Comparison of ENCODE assay signal across 19 cellular contexts in genomic region chr6:37474316-37474715, GRCh38.
"Had no signal": no experiment of that assay in that cellular context is flagged by ENCODE, and none has a peak within 500 bp of the region (broad histone marks: within the 10 kb centered on the region; RNA-seq: fewer than 3 reads in every experiment).

No MANE protein-coding gene starts in this region.

- H3K4me3 Mint-ChIP-seq: activated CD4-positive, alpha-beta memory T cell treated with anti-CD3 and anti-CD28 coated beads, Interleukin-2, amount 10 ng/mL, durations not matched to agents 7 days and 5 days; activated naive CD4-positive, alpha-beta T cell treated with anti-CD3 and anti-CD28 coated beads for 36 hours; activated naive CD8-positive, alpha-beta T cell treated with anti-CD3 and anti-CD28 coated beads, Interleukin-2, amount 50 U/mL, for 24 hours; naive thymus-derived CD4-positive, alpha-beta T cell; neural crest cell; stimulated activated naive CD8-positive, alpha-beta T cell treated with anti-CD3 and anti-CD28 coated beads, Interleukin-15, Interleukin-2, amounts not matched to agents 100 ng/mL and 50 ng/mL, for 24 hours had no signal

- H3K4me1 Mint-ChIP-seq: activated CD4-positive, alpha-beta memory T cell treated with anti-CD3 and anti-CD28 coated beads, Interleukin-2, amount 10 ng/mL, durations not matched to agents 7 days and 5 days; activated naive CD8-positive, alpha-beta T cell treated with anti-CD3 and anti-CD28 coated beads, Interleukin-2, amount 50 U/mL, for 24 hours had no signal

- H3K27ac ChIP-seq: SK-N-MC, tibial artery had no signal

- H3K27me3 ChIP-seq: tibial artery had no signal

- H3K9me3 Mint-ChIP-seq: activated CD4-positive, alpha-beta memory T cell treated with anti-CD3 and anti-CD28 coated beads, Interleukin-2, amount 10 ng/mL, durations not matched to agents 7 days and 5 days; activated naive CD4-positive, alpha-beta T cell treated with anti-CD3 and anti-CD28 coated beads for 36 hours; activated naive CD8-positive, alpha-beta T cell treated with anti-CD3 and anti-CD28 coated beads, Interleukin-2, amount 50 U/mL, for 24 hours; naive thymus-derived CD4-positive, alpha-beta T cell; neural crest cell; stimulated activated naive CD8-positive, alpha-beta T cell treated with anti-CD3 and anti-CD28 coated beads, Interleukin-15, Interleukin-2, amounts not matched to agents 100 ng/mL and 50 ng/mL, for 24 hours had no signal

- H3K27ac Mint-ChIP-seq: activated CD4-positive, alpha-beta memory T cell treated with anti-CD3 and anti-CD28 coated beads, Interleukin-2, amount 10 ng/mL, durations not matched to agents 7 days and 5 days; activated naive CD4-positive, alpha-beta T cell treated with anti-CD3 and anti-CD28 coated beads for 36 hours; activated naive CD8-positive, alpha-beta T cell treated with anti-CD3 and anti-CD28 coated beads, Interleukin-2, amount 50 U/mL, for 24 hours had no signal

- ATAC-seq: activated naive CD8-positive, alpha-beta T cell treated with anti-CD3 and anti-CD28 coated beads, Interleukin-2, amount 50 U/mL, for 24 hours; naive thymus-derived CD4-positive, alpha-beta T cell had no signal

- H3K4me3 ChIP-seq: lung, SK-N-MC, tibial artery had no signal

- H3K9me3 ChIP-seq: tibial artery had no signal

- H3K4me1 ChIP-seq: tibial artery had no signal

- H3K27me3 Mint-ChIP-seq: activated CD4-positive, alpha-beta memory T cell treated with anti-CD3 and anti-CD28 coated beads, Interleukin-2, amount 10 ng/mL, durations not matched to agents 7 days and 5 days; activated naive CD8-positive, alpha-beta T cell treated with anti-CD3 and anti-CD28 coated beads, Interleukin-2, amount 50 U/mL, for 24 hours; naive thymus-derived CD4-positive, alpha-beta T cell; stimulated activated naive CD8-positive, alpha-beta T cell treated with anti-CD3 and anti-CD28 coated beads, Interleukin-15, Interleukin-2, amounts not matched to agents 100 ng/mL and 50 ng/mL, for 24 hours had no signal

- DNase-seq: activated CD4-positive, alpha-beta memory T cell treated with anti-CD3 and anti-CD28 coated beads, Interleukin-2, amount 10 ng/mL, durations not matched to agents 7 days and 5 days; activated CD4-positive, alpha-beta T cell treated with anti-CD3 and anti-CD28 coated beads for 4 hours; activated CD4-positive, CD25-positive, alpha-beta regulatory T cell; activated effector memory CD4-positive, alpha-beta T cell treated with Interleukin-2 at 50 U/mL for 16 hours; activated naive CD4-positive, alpha-beta T cell treated with anti-CD3 and anti-CD28 coated beads for 36 hours; activated naive CD8-positive, alpha-beta T cell treated with anti-CD3 and anti-CD28 coated beads, Interleukin-2, amount 50 U/mL, for 24 hours; activated T-cell treated with anti-CD3 and anti-CD28 coated beads, Interleukin-2, amount 50 U/mL, for 48 hours; cortex of kidney; naive thymus-derived CD4-positive, alpha-beta T cell; occipital lobe; posterior cingulate gyrus; stimulated activated CD4-positive, alpha-beta T cell treated with anti-CD3 and anti-CD28 coated beads, Interleukin-2, amount 100 ng/mL, for 48 hours; stimulated activated CD8-positive, alpha-beta memory T cell treated with anti-CD3 and anti-CD28 coated beads, Interleukin-4, amount 100 ng/mL, for 48 hours; T-helper 1 cell; tibial artery had no signal
